ENCODE assay signal across 1 cellular context in genomic region chr20:17558941-17559304, GRCh38.
TF ChIP-seq lines count a peak whose summit lies in the region.

No MANE protein-coding gene starts in this region.

TF ChIP-seq in endothelial cell of umbilical vein, 7 proteins besides CTCF, POLR2A, EP300 and RAD21:
- TF ChIP-seq MAX (IDR thresholded peaks at IDR 0.05; ENCODE audit: insufficient read depth, insufficient read length) (no peak), FOS (IDR thresholded peaks at IDR 0.05; ENCODE audit: borderline replicate concordance, insufficient read depth, low read length) (no peak), POLR2AphosphoS5 (IDR thresholded peaks at IDR 0.05; ENCODE audit: insufficient read depth, low read depth, low read length) (no peak), GATA2 (IDR thresholded peaks at IDR 0.05; ENCODE audit: insufficient read depth, insufficient read length, low read depth, low read length) (no peak), JUN (IDR thresholded peaks at IDR 0.05; ENCODE audit: borderline replicate concordance, insufficient read depth, insufficient read length, low read depth) (no peak)
